Comparison of ENCODE assay signal across 9 cellular contexts in the genomic region with DNA sequence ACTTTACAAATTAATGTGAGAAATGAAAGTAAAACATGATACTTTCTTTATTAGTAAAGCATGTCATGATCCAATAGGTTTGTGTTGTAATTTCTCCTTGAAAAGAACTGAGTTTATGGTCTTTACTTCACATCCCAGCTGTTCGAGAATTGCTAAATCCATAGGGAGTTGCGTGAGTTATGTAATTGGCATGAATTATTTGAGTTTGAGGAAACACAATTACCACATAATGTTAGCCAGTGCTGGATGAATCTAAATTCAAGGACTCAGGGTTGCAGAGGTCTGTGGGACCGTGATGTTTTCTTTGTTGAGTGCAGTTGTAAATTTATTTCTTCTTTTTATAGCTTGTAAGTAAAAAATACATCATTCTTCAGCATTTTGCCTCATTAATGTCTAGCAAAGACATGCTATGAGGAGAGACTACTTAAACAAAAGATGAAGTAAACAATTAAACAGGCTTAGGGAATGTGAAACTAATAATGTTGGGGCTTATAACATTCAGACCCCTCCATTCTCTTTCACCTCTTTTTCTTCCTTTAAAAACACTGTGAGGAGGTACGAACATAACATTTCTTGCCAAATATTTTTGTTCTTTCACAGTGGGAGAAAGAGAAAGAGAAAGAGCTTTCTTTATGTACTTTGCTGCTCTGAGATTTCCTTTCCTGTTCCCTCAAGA.
DNase-seq lines count a peak whose midpoint lies in the region; ATAC-seq and TF ChIP-seq lines count a peak whose summit lies in the region.
"Had no signal": no experiment of that assay in that cellular context is flagged by ENCODE, and none has a peak within 500 bp of the region (broad histone marks: within the 10 kb centered on the region; RNA-seq: fewer than 3 reads in every experiment).

No MANE protein-coding gene starts in this region.

- H4K20me1 ChIP-seq in Loucy (ENCODE audit: insufficient read depth, low read length, poor library complexity, severe bottlenecking): no peaks in the 10 kb centered on the region

- TF ChIP-seq CTCF in GM12865 (IDR thresholded peaks at IDR 0.05; ENCODE audit: insufficient read depth, low read depth, low read length, missing control alignments): no peak
- no peak for TF ChIP-seq CTCF in Loucy (conservative IDR thresholded peaks at IDR 0.05; ENCODE audit: low read length)
- no peak for TF ChIP-seq CTCF in psoas muscle (IDR thresholded peaks at IDR 0.05)

- 87 to 94% methylated on average over 3 of the region's 4 CpGs for WGBS in ectodermal cell, 2 experiments
- WGBS in psoas muscle, 3 donors: 43 to 51% (median 46%) methylated on average over 4 of the region's 4 CpGs

- H3K9ac ChIP-seq in Loucy (ENCODE audit: low read depth, low read length, poor library complexity, severe bottlenecking): no peak overlapping the region

- H3K4me1 ChIP-seq in Loucy (ENCODE audit: insufficient read depth, low read length, poor library complexity, severe bottlenecking): no peaks in the 10 kb centered on the region
- peaks cover 16% of the 10 kb centered on the region for H3K4me1 ChIP-seq in ectodermal cell (ENCODE audit: control insufficient read depth, insufficient read depth, low read length)
- no peaks in the 10 kb centered on the region for H3K4me1 ChIP-seq in psoas muscle

- H2AFZ ChIP-seq in Loucy (ENCODE audit: low read length): peak overlapping the region; percentile 51; the same call in 1 of the 2 replicates

- H3K36me3 ChIP-seq in Loucy (ENCODE audit: insufficient read depth, low read length): no peaks in the 10 kb centered on the region
- H3K36me3 ChIP-seq in ectodermal cell (ENCODE audit: control insufficient read depth, insufficient read depth, low read length): no peaks in the 10 kb centered on the region
- no peaks in the 10 kb centered on the region for H3K36me3 ChIP-seq in psoas muscle (ENCODE audit: insufficient read depth in 1 of 2, low read depth in 1 of 2)

- H3K9me2 ChIP-seq in Loucy (replicated peaks; ENCODE audit: low read depth, low read length): no peaks in the 10 kb centered on the region

- H3F3A ChIP-seq in Loucy (ENCODE audit: low read depth): no peaks in the 10 kb centered on the region

- H3K9me3 ChIP-seq in Loucy (ENCODE audit: insufficient read depth, low read depth, low read length) (no peaks in the 10 kb centered on the region), ectodermal cell (ENCODE audit: control insufficient read depth, low read length) (no peaks in the 10 kb centered on the region), psoas muscle (no peaks in the 10 kb centered on the region)

- H3K27ac ChIP-seq in ectodermal cell (ENCODE audit: insufficient read depth, low read depth, low read length, poor library complexity, severe bottlenecking) (peak overlapping the region; percentile 50), psoas muscle (no peak overlapping the region)

- H3K4me3 ChIP-seq in GM12865 (ENCODE audit: low read depth, low read length) (peak overlapping the region; percentile 53), Loucy (ENCODE audit: low read length, poor library complexity, severe bottlenecking) (no peak overlapping the region), ectodermal cell (ENCODE audit: insufficient read depth, low read depth, low read length) (no peak overlapping the region), psoas muscle (peak overlapping the region; percentile 22)

- no peak for DNase-seq in GM12865 (ENCODE audit: low read depth)
- DNase-seq in psoas muscle: no peak
- no peak for DNase-seq in 8988T
- DNase-seq: NCI-H1105 had no signal

- ATAC-seq in psoas muscle (peak in 3 of 4 donors; percentile 36 to 64 (median 46)), HG03439 (IDR thresholded peaks at IDR 0.05; ENCODE audit: unreplicated experiment) (no peak), HG03159 (IDR thresholded peaks at IDR 0.05; ENCODE audit: unreplicated experiment) (no peak), GM18520 (IDR thresholded peaks at IDR 0.05; ENCODE audit: unreplicated experiment) (no peak)

- intact Hi-C loops in psoas muscle (cut with DNase I): no loop called here

- no peaks in the 10 kb centered on the region for H3K79me2 ChIP-seq in Loucy (ENCODE audit: insufficient read depth, low read length)

- H3K27me3 ChIP-seq in Loucy (ENCODE audit: insufficient read depth, low read length, poor library complexity, severe bottlenecking): no peaks in the 10 kb centered on the region
- H3K27me3 ChIP-seq in ectodermal cell (ENCODE audit: control insufficient read depth, insufficient read depth, low read length, poor library complexity, severe bottlenecking): no peaks in the 10 kb centered on the region
- H3K27me3 ChIP-seq in psoas muscle (ENCODE audit: insufficient read depth in 3 of 3, low read length in 2 of 3): no peaks in the 10 kb centered on the region

- H3K4me2 ChIP-seq in Loucy (ENCODE audit: low read depth, low read length, poor library complexity, severe bottlenecking): peak overlapping the region; percentile 51

Comparison
In these comparisons a context has a peak if more than half of its experiments do, and no peak if none do; other contexts are left out.
1. H3K4me3 ChIP-seq: peak in GM12865 (single experiment) and psoas muscle (single experiment); none in Loucy (single experiment) and ectodermal cell (single experiment).
2. ATAC-seq: peak in psoas muscle (3 of 4); none in HG03439 (single experiment), HG03159 (single experiment) and GM18520 (single experiment).